Comparison of ENCODE assay signal across 8 cellular contexts in the genomic region with DNA sequence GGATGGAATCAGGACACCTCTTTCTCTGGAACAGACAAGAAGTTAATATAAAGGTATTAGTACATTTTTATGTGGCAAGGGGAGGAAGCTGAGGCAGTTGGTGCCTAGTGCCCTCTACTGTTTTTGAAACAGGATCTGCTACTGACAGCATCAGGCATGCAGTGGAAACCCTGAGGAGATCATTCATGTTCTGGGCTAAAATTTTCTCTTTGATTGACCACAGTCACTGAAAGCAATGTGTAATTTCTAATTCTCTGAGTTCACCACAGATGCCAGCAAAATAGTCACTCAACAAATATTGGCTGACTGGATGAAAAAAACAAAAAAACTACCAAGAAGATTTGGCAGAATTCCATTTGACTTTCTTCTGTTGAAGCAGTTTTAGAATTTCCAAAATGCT.
A peak's percentile ranks its signal among the peaks of the same experiment; 100 is the strongest.
DNase-seq lines count a peak whose midpoint lies in the region; ATAC-seq, FAIRE-seq and TF ChIP-seq lines count a peak whose summit lies in the region.
"Not testable (repeated sequence)": the region's sequence is repeated elsewhere in the genome, so short reads cannot be mapped to it uniquely, and the experiment has no call there.

No MANE protein-coding gene starts in this region.

- not testable (repeated sequence) for H2AFZ ChIP-seq in MM.1S (ENCODE audit: low read length); PC-9; endothelial cell of umbilical vein (ENCODE audit: low read depth, low read length); keratinocyte (ENCODE audit: control insufficient read depth, low read length)

- intact Hi-C loops in PC-9 (cut with micrococcal nuclease; ENCODE audit: unreplicated experiment) (loop anchor here (1.0 kb wide), 3 partner anchors 61 to 184 kb away; no protein-coding TSS in a partner anchor), endothelial cell of umbilical vein (cut with micrococcal nuclease) (loop anchor here (1.0 to 2.0 kb wide), 3 partner anchors 61 to 264 kb away; a partner anchor contains a TSS)

- peak; percentile 73 for ATAC-seq in activated T-helper 17 cell treated with anti-CD3 and anti-CD28 coated beads, Interleukin-2, amount 50 U/mL, for 72 hours (replicated peaks)

- POLR2A ChIA-PET in BJ (lab: Charles Lee); endothelial cell of umbilical vein (lab: Charles Lee): not testable (repeated sequence)
- POLR2A ChIA-PET in PC-9 (lab: Charles Lee; ENCODE audit: unreplicated experiment), result interaction anchor here (0.9 kb wide), 1 partner anchor 61 kb away, joined by 4 read pairs; no protein-coding TSS in a partner anchor

- not testable (repeated sequence) for BruUV-seq in PC-9 (replicated peaks; lab: Mats Ljungman, UMichigan); endothelial cell of umbilical vein (replicated peaks; lab: Mats Ljungman, UMichigan)

- not testable (repeated sequence) for H3K36me3 ChIP-seq in BJ (ENCODE audit: control insufficient read depth, insufficient read depth, low read length); MM.1S (replicated peaks; ENCODE audit: insufficient read depth, low read length); PC-9 (ENCODE audit: low read depth); endothelial cell of umbilical vein (ENCODE audit: control insufficient read depth in 2 of 2, extremely low read depth in 1 of 2, insufficient read depth in 2 of 2, low read length in 2 of 2); keratinocyte (ENCODE audit: control insufficient read depth in 2 of 2, extremely low read depth in 1 of 2, insufficient read depth in 2 of 2, low read length in 2 of 2)

- not testable (repeated sequence) for H3F3A ChIP-seq in MM.1S (ENCODE audit: insufficient read depth, low read length); PC-9 (ENCODE audit: insufficient read depth, low read depth)

- not testable (repeated sequence) for H3K27me3 ChIP-seq in BJ (ENCODE audit: control insufficient read depth, insufficient read depth, low read length); MM.1S (replicated peaks; ENCODE audit: insufficient read depth, low read length); PC-9 (ENCODE audit: insufficient read depth, low read depth); endothelial cell of umbilical vein (ENCODE audit: control insufficient read depth in 2 of 2, insufficient read depth in 2 of 2, low read length in 2 of 2); keratinocyte (ENCODE audit: control insufficient read depth, extremely low read depth, insufficient read depth, low read length)

- not testable (repeated sequence) for DNase-seq in BJ (ENCODE audit: low read depth); GM12891 (ENCODE audit: insufficient read length, low spot score); MM.1S; keratinocyte (ENCODE audit: low read depth, low spot score); retinal pigment epithelial cell (ENCODE audit: low read depth)
- peak; percentile 40 to 50 for DNase-seq in PC-9
- DNase-seq in endothelial cell of umbilical vein (ENCODE audit: low read depth, low spot score), result peak; percentile 55

- H3K9me2 ChIP-seq in MM.1S (replicated peaks; ENCODE audit: insufficient read depth, low read length); PC-9 (ENCODE audit: insufficient read depth): not testable (repeated sequence)

- peak; percentile 33 for FAIRE-seq in GM12891 (lab: Jason Lieb, UNC)
- peak; percentile 72 for FAIRE-seq in endothelial cell of umbilical vein (lab: Jason Lieb, UNC)
- FAIRE-seq in keratinocyte (lab: Jason Lieb, UNC), result not testable (repeated sequence)

- H3K9ac ChIP-seq in MM.1S (ENCODE audit: low read length); endothelial cell of umbilical vein (replicated peaks; ENCODE audit: extremely low read depth, insufficient read depth, low read length); keratinocyte (ENCODE audit: control insufficient read depth, extremely low read depth, insufficient read depth, low read length): not testable (repeated sequence)

- H3K9me3 ChIP-seq in MM.1S (replicated peaks; ENCODE audit: insufficient read depth, low read length); PC-9 (ENCODE audit: insufficient read depth, low read depth); endothelial cell of umbilical vein (replicated peaks; ENCODE audit: control insufficient read depth, insufficient read depth, low read length); keratinocyte (ENCODE audit: control insufficient read depth, low read depth, low read length): not testable (repeated sequence)

- not testable (repeated sequence) for H4K20me1 ChIP-seq in MM.1S (ENCODE audit: insufficient read depth, low read length); PC-9 (ENCODE audit: insufficient read depth); endothelial cell of umbilical vein (replicated peaks; ENCODE audit: control insufficient read depth, extremely low read depth, insufficient read depth, low read length); keratinocyte (ENCODE audit: control insufficient read depth, extremely low read depth, insufficient read depth, low read length)

- not testable (repeated sequence) for H3K27me3 Mint-ChIP-seq in activated T-helper 17 cell treated with anti-CD3 and anti-CD28 coated beads, Interleukin-2, amount 50 U/mL, for 72 hours

- not testable (repeated sequence) for H3K9me1 ChIP-seq in endothelial cell of umbilical vein (replicated peaks; ENCODE audit: control insufficient read depth, extremely low read depth, insufficient read depth, low read length); keratinocyte (ENCODE audit: control insufficient read depth, extremely low read depth, insufficient read depth, low read length)

- not testable (repeated sequence) for H3K27ac ChIP-seq in MM.1S (ENCODE audit: low read length); PC-9; endothelial cell of umbilical vein (ENCODE audit: insufficient read depth, low read depth, low read length); keratinocyte (ENCODE audit: control insufficient read depth, insufficient read depth, low read length)

- H3K4me2 ChIP-seq in MM.1S (ENCODE audit: low read depth, low read length); PC-9; endothelial cell of umbilical vein (ENCODE audit: insufficient read depth, low read length); keratinocyte (ENCODE audit: control insufficient read depth, extremely low read depth, insufficient read depth, low read depth, low read length): not testable (repeated sequence)

- H3K27ac Mint-ChIP-seq in activated T-helper 17 cell treated with anti-CD3 and anti-CD28 coated beads, Interleukin-2, amount 50 U/mL, for 72 hours, result not testable (repeated sequence)

- H3K36me3 Mint-ChIP-seq in activated T-helper 17 cell treated with anti-CD3 and anti-CD28 coated beads, Interleukin-2, amount 50 U/mL, for 72 hours (ENCODE audit: low read depth), result not testable (repeated sequence)

- not testable (repeated sequence) for H3K79me2 ChIP-seq in MM.1S (ENCODE audit: low read length); PC-9 (ENCODE audit: low read depth); endothelial cell of umbilical vein (ENCODE audit: control insufficient read depth, insufficient read depth, low read length); keratinocyte (ENCODE audit: control insufficient read depth, insufficient read depth, low read length)

- H3K4me1 Mint-ChIP-seq in activated T-helper 17 cell treated with anti-CD3 and anti-CD28 coated beads, Interleukin-2, amount 50 U/mL, for 72 hours, result not testable (repeated sequence)

- H3K4me1 ChIP-seq in MM.1S (ENCODE audit: low read length); PC-9 (replicated peaks; ENCODE audit: insufficient read depth); endothelial cell of umbilical vein (ENCODE audit: control insufficient read depth, extremely low read depth, insufficient read depth, low read length); keratinocyte (ENCODE audit: control insufficient read depth, extremely low read depth, insufficient read depth, low read length): not testable (repeated sequence)

- dilution Hi-C loops in endothelial cell of umbilical vein (cut with MboI; ENCODE audit: extremely low pct_ligation_motif_present, low sequenced_read_pairs); keratinocyte (cut with MboI; ENCODE audit: extremely low pct_ligation_motif_present, low sequenced_read_pairs): not testable (repeated sequence)

- not testable (repeated sequence) for TF ChIP-seq POLR2A in GM12891 (IDR thresholded peaks at IDR 0.05; ENCODE audit: low read depth, low read length); endothelial cell of umbilical vein (IDR thresholded peaks at IDR 0.05; ENCODE audit: low read depth, low read length)

- H3K4me3 ChIP-seq in BJ (ENCODE audit: low read depth, low read length); MM.1S (ENCODE audit: low read length); PC-9; endothelial cell of umbilical vein (replicated peaks in 1 of 3; ENCODE audit: insufficient read depth in 1 of 3, low read depth in 1 of 3, low read length in 3 of 3); keratinocyte (ENCODE audit: control insufficient read depth in 2 of 3, extremely low read depth in 1 of 3, insufficient read depth in 2 of 3, low read depth in 1 of 3, low read length in 3 of 3); retinal pigment epithelial cell (ENCODE audit: low read length): not testable (repeated sequence)

- CTCF ChIA-PET in BJ (lab: Yijun Ruan, JAX), result interaction anchor here (1.0 to 1.7 kb wide), 3 partner anchors 33 to 214 kb away, joined by 3 to 5 read pairs (median 3); no protein-coding TSS in a partner anchor
- CTCF ChIA-PET in PC-9 (lab: Charles Lee), result interaction anchor here (0.6 to 1.1 kb wide), 3 partner anchors 41 to 62 kb away, joined by 3 to 10 read pairs (median 5); no protein-coding TSS in a partner anchor
- CTCF ChIA-PET in endothelial cell of umbilical vein (lab: Charles Lee), result interaction anchor here (0.7 to 7.5 kb wide), 10 partner anchors 28 to 264 kb away, joined by 3 to 63 read pairs (median 4); a partner anchor contains a TSS

- not testable (repeated sequence) for H3K4me3 Mint-ChIP-seq in activated T-helper 17 cell treated with anti-CD3 and anti-CD28 coated beads, Interleukin-2, amount 50 U/mL, for 72 hours

- TF ChIP-seq CTCF in BJ (IDR thresholded peaks at IDR 0.05; ENCODE audit: insufficient read depth, low read depth, low read length) (peak; percentile 49), MM.1S (IDR thresholded peaks at IDR 0.05; ENCODE audit: low read length) (peak; percentile 10; the same call in 1 of the 2 replicates), PC-9 (conservative IDR thresholded peaks at IDR 0.05) (peak; percentile 67), endothelial cell of umbilical vein (IDR thresholded peaks at IDR 0.05; ENCODE audit: extremely low read depth in 1 of 2, insufficient read depth in 1 of 2, low read depth in 1 of 2, low read length in 2 of 2) (peak; percentile 15 to 47), keratinocyte (optimal IDR thresholded peaks at IDR 0.05 in 1 of 3, IDR thresholded peaks at IDR 0.05 in 1 of 3, conservative IDR thresholded peaks at IDR 0.05 in 1 of 3; ENCODE audit: extremely low read depth in 1 of 3, insufficient read depth in 2 of 3, low read length in 3 of 3) (peak; percentile 43 to 61 (median 57)), retinal pigment epithelial cell (conservative IDR thresholded peaks at IDR 0.05; ENCODE audit: low read depth, low read length) (peak; percentile 60)

- not testable (repeated sequence) for H3K9me3 Mint-ChIP-seq in activated T-helper 17 cell treated with anti-CD3 and anti-CD28 coated beads, Interleukin-2, amount 50 U/mL, for 72 hours

Comparison
In these comparisons a context has a peak if more than half of its experiments do, and no peak if none do; other contexts are left out.
1. CTCF ChIP-seq: peak in every context shown above with its lines; median percentile 67 in PC-9; 60 in retinal pigment epithelial cell; 57 in keratinocyte; 49 in BJ; 31 in endothelial cell of umbilical vein; 10 in MM.1S.